1 cellular context compared by ENCODE assay signal in genomic region chr14:50335989-50336391, GRCh38.
TF ChIP-seq lines count a peak whose summit lies in the region.

No MANE protein-coding gene starts in this region.

TF ChIP-seq in HepG2, 621 proteins besides CTCF, POLR2A, EP300 and RAD21:
- TF ChIP-seq, protein P1, sequence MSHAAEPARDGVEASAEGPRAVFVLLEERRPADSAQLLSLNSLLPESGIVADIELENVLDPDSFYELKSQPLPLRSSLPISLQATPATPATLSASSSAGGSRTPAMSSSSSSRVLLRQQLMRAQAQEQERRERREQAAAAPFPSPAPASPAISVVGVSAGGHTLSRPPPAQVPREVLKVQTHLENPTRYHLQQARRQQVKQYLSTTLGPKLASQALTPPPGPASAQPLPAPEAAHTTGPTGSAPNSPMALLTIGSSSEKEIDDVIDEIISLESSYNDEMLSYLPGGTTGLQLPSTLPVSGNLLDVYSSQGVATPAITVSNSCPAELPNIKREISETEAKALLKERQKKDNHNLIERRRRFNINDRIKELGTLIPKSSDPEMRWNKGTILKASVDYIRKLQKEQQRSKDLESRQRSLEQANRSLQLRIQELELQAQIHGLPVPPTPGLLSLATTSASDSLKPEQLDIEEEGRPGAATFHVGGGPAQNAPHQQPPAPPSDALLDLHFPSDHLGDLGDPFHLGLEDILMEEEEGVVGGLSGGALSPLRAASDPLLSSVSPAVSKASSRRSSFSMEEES (CRISPR knock-in tag; IDR thresholded peaks at IDR 0.05): no peak
- TF ChIP-seq TRAFD1 (CRISPR knock-in tag; IDR thresholded peaks at IDR 0.05; ENCODE audit: borderline replicate concordance) (no peak), CREM (IDR thresholded peaks at IDR 0.05) (no peak), CREM (CRISPR knock-in tag; IDR thresholded peaks at IDR 0.05) (no peak), GZF1 (CRISPR knock-in tag; IDR thresholded peaks at IDR 0.05) (no peak), DMAP1 (CRISPR knock-in tag; IDR thresholded peaks at IDR 0.05) (no peak), ZFX (CRISPR knock-in tag; IDR thresholded peaks at IDR 0.05; ENCODE audit: low read depth) (no peak)
- TF ChIP-seq, protein P2, sequence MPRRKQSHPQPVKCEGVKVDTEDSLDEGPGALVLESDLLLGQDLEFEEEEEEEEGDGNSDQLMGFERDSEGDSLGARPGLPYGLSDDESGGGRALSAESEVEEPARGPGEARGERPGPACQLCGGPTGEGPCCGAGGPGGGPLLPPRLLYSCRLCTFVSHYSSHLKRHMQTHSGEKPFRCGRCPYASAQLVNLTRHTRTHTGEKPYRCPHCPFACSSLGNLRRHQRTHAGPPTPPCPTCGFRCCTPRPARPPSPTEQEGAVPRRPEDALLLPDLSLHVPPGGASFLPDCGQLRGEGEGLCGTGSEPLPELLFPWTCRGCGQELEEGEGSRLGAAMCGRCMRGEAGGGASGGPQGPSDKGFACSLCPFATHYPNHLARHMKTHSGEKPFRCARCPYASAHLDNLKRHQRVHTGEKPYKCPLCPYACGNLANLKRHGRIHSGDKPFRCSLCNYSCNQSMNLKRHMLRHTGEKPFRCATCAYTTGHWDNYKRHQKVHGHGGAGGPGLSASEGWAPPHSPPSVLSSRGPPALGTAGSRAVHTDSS (CRISPR knock-in tag; conservative IDR thresholded peaks at IDR 0.05): no peak
TF ChIP-seq in HepG2: peak in this region for 0.
